In the genomic region with DNA sequence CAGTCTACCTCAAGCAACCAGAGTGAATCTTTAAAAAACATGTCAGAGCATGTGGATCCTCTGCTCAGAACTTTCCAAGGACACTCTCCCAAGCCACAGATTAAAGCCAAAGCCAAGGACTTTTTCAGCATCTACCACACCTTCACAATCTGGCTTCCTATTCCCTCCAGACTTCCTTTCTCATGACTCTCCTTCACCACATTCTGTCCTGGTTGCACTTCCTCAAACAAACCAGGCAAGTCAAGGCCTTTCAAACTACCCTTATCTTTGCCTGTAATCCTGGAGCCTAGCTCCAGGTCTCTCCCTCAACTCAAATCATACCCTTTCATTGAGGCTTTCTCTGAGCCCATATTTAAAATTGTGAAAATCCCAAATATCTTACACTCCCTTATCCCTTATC, we compare ENCODE assay signal across 20 cellular contexts.
DNase-seq lines count a peak whose midpoint lies in the region; ATAC-seq lines count a peak whose summit lies in the region.
"Had no signal": no experiment of that assay in that cellular context is flagged by ENCODE, and none has a peak within 500 bp of the region (broad histone marks: within the 10 kb centered on the region; RNA-seq: fewer than 3 reads in every experiment).

No MANE protein-coding gene starts in this region.

- H3K4me1 ChIP-seq in mesendoderm (ENCODE audit: control insufficient read depth, low read depth, low read length) = no peaks in the 10 kb centered on the region
- H3K4me1 ChIP-seq: SJCRH30 had no signal

- no peak overlapping the region for H2BK15ac ChIP-seq in mesendoderm (replicated peaks; ENCODE audit: low read depth)

- no peak overlapping the region for H4K5ac ChIP-seq in mesendoderm (ENCODE audit: low read length)

- no peak overlapping the region for H3K18ac ChIP-seq in mesendoderm (ENCODE audit: low read length)

- no peak overlapping the region for H3K23ac ChIP-seq in mesendoderm (ENCODE audit: low read length)

- no peak overlapping the region for H3K56ac ChIP-seq in mesendoderm (ENCODE audit: low read length)

- H3K27ac ChIP-seq in mesendoderm (ENCODE audit: low read depth, low read length) = no peak overlapping the region
- H3K27ac ChIP-seq: cardiac muscle cell, SJCRH30 had no signal

- H2AK5ac ChIP-seq in mesendoderm (ENCODE audit: low read length) = no peak overlapping the region

- H3K4me2 ChIP-seq in mesendoderm (ENCODE audit: low read length) = no peak overlapping the region

- DNase-seq in NOMO-1 (lab: John Stamatoyannopoulos, UW; ENCODE audit: unreplicated experiment in 2 of 2) (peak; percentile 6 to 44), NOMO-1 treated with dmso at 0.1 percent for 144 hours (lab: John Stamatoyannopoulos, UW; ENCODE audit: unreplicated experiment) (no peak), mesendoderm (peak; percentile 41), NCI-H1417 (lab: John Stamatoyannopoulos, UW) (no peak), AML-193 (lab: John Stamatoyannopoulos, UW) (no peak)
- DNase-seq in activated T-cell treated with anti-CD3 and anti-CD28 coated beads, Interleukin-2, amount 50 U/mL, for 1 hour = no peak
- DNase-seq: activated CD4-positive, alpha-beta T cell treated with anti-CD3 and anti-CD28 coated beads, Interleukin-2, amount 50 U/mL, for 1 hour; activated T-cell treated with anti-CD3 and anti-CD28 coated beads, Interleukin-2, amount 50 U/mL, for 48 hours; CD4-positive, alpha-beta T cell; effector memory CD8-positive, alpha-beta T cell; HCEC 1CT; left ventricle myocardium superior; natural killer cell; NCI-H1092 treated with DMSO at 0.1 percent for 48 hours; NCI-H2171 treated with DMSO at 0.1 percent for 48 hours; NK-92 treated with Interleukin-12 subunit alpha and Interleukin-12 subunit beta, amount 100 ng/mL, for 24 hours; SJCRH30 had no signal

- H3K4ac ChIP-seq in mesendoderm (ENCODE audit: low read depth, low read length) = no peak overlapping the region

- no peaks in the 10 kb centered on the region for H3K79me1 ChIP-seq in mesendoderm (ENCODE audit: low read length)

- ATAC-seq in GM21825 (IDR thresholded peaks at IDR 0.05; ENCODE audit: unreplicated experiment) (peak; percentile 74), HG03469 (IDR thresholded peaks at IDR 0.05; ENCODE audit: unreplicated experiment) (peak; percentile 51)
- ATAC-seq: effector memory CD8-positive, alpha-beta T cell; left ventricle myocardium superior; natural killer cell had no signal

- no peaks in the 10 kb centered on the region for H3K36me3 ChIP-seq in mesendoderm (ENCODE audit: control insufficient read depth, insufficient read depth, low read length)
- H3K36me3 ChIP-seq: cardiac muscle cell, SJCRH30 had no signal

- no peak overlapping the region for H3K9ac ChIP-seq in mesendoderm (ENCODE audit: low read length)

- H3K27me3 ChIP-seq in mesendoderm (ENCODE audit: insufficient read depth, low read length, poor library complexity) = no peaks in the 10 kb centered on the region
- H3K27me3 ChIP-seq: cardiac muscle cell, SJCRH30 had no signal

- H3K4me3 ChIP-seq in mesendoderm (ENCODE audit: low read length) = no peak overlapping the region
- H3K4me3 ChIP-seq: cardiac muscle cell, SJCRH30 had no signal

- no peak overlapping the region for H2BK120ac ChIP-seq in mesendoderm (ENCODE audit: low read depth, low read length)

- no peak overlapping the region for H4K8ac ChIP-seq in mesendoderm (ENCODE audit: low read depth, low read length)

- no peaks in the 10 kb centered on the region for H3K79me2 ChIP-seq in mesendoderm (ENCODE audit: control insufficient read depth, insufficient read depth, low read length)

- H2BK5ac ChIP-seq in mesendoderm (ENCODE audit: low read length) = no peak overlapping the region

Comparison
In these comparisons a context has a peak if more than half of its experiments do, and no peak if none do; other contexts are left out.
1. DNase-seq: peak in NOMO-1 (2 of 2) and mesendoderm (single experiment); none in NOMO-1 treated with dmso at 0.1 percent for 144 hours (single experiment), NCI-H1417 (0 of 3), activated T-cell treated with anti-CD3 and anti-CD28 coated beads, Interleukin-2, amount 50 U/mL, for 1 hour (single experiment) and AML-193 (0 of 2).